22 cellular contexts compared by ENCODE assay signal in the genomic region with DNA sequence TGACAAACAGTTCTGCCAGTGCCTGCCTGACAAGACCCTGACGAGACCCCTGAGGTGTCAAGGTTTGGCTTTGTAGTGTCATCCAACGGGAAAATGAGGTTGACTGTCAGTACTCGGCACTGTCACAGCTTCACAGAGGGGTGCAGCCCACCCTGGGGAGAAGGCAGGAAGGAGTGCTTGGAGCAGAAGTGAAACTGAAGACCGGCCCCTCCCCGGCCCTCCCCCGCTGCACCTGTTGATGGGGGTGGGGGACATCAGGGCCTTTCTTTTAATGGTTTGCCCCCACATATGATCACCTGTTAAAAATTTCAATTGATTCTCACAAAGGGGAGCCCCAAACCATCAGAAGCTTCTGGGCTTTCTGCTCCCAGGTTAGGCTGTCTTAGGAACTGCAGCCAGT. TPM values are rescaled to one million over a fixed set of nuclear protein-coding genes. Genes with fewer than 3 reads are reported as not detected.
A peak's percentile ranks its signal among the peaks of the same experiment; 100 is the strongest.
DNase-seq lines count a peak whose midpoint lies in the region; ATAC-seq and TF ChIP-seq lines count a peak whose summit lies in the region.
"Had no signal": no experiment of that assay in that cellular context is flagged by ENCODE, and none has a peak within 500 bp of the region (broad histone marks: within the 10 kb centered on the region; RNA-seq: fewer than 3 reads in every experiment).

No MANE protein-coding gene starts in this region.

- peaks cover 93% of the 10 kb centered on the region for H3K4me1 Mint-ChIP-seq in chondrocyte (ENCODE audit: low read depth)

- no peaks in the 10 kb centered on the region for H3K9me3 ChIP-seq in DND-41 (ENCODE audit: insufficient read depth, low read length, severe bottlenecking)
- H3K9me3 ChIP-seq in PC-9 (ENCODE audit: insufficient read depth, low read depth), result no peaks in the 10 kb centered on the region
- no peaks in the 10 kb centered on the region for H3K9me3 ChIP-seq in tibial artery
- H3K9me3 ChIP-seq: adrenal gland, colonic mucosa, upper lobe of left lung had no signal

- H4K20me1 ChIP-seq in DND-41 (ENCODE audit: insufficient read depth, low read length) (peaks cover 4% of the 10 kb centered on the region), PC-9 (ENCODE audit: insufficient read depth) (peaks cover 61% of the 10 kb centered on the region)

- intact Hi-C loops in PC-9 (cut with micrococcal nuclease; ENCODE audit: unreplicated experiment), result no loop called here
- intact Hi-C loops in tibial artery (cut with DNase I; ENCODE audit: low total_unique reads), result no loop called here

- POLR2A ChIA-PET in PC-9 (lab: Charles Lee; ENCODE audit: unreplicated experiment), result no interaction called here

- H3K36me3 ChIP-seq in DND-41 (ENCODE audit: insufficient read depth, low read length) (no peaks in the 10 kb centered on the region), PC-9 (ENCODE audit: low read depth) (peaks cover 72% of the 10 kb centered on the region), tibial artery (no peaks in the 10 kb centered on the region)
- H3K36me3 ChIP-seq: adrenal gland, colonic mucosa, upper lobe of left lung had no signal

- no peaks in the 10 kb centered on the region for H3K9me2 ChIP-seq in PC-9 (ENCODE audit: insufficient read depth)

- TF ChIP-seq CTCF in DND-41 (IDR thresholded peaks at IDR 0.05; ENCODE audit: borderline replicate concordance, extremely low read depth, low read length, poor library complexity, severe bottlenecking) (no peak), PC-9 (conservative IDR thresholded peaks at IDR 0.05) (no peak), chondrocyte (IDR thresholded peaks at IDR 0.05) (no peak), tibial artery (IDR thresholded peaks at IDR 0.05) (no peak)

- H3F3A ChIP-seq in PC-9 (ENCODE audit: insufficient read depth, low read depth), result peaks cover 76% of the 10 kb centered on the region

- peaks cover 50% of the 10 kb centered on the region for H3K27me3 ChIP-seq in DND-41 (ENCODE audit: insufficient read depth, low read length, poor library complexity)
- H3K27me3 ChIP-seq in PC-9 (ENCODE audit: insufficient read depth, low read depth), result no peaks in the 10 kb centered on the region
- H3K27me3 ChIP-seq in tibial artery, result no peaks in the 10 kb centered on the region
- H3K27me3 ChIP-seq: adrenal gland, colonic mucosa, upper lobe of left lung had no signal

- no peak overlapping the region for H3K4me2 ChIP-seq in DND-41 (ENCODE audit: insufficient read depth, low read length)
- peak overlapping the region; percentile 85 for H3K4me2 ChIP-seq in PC-9

- H3K4me1 ChIP-seq in DND-41 (ENCODE audit: insufficient read depth, low read length), result no peaks in the 10 kb centered on the region
- peaks cover 87% of the 10 kb centered on the region for H3K4me1 ChIP-seq in PC-9 (replicated peaks; ENCODE audit: insufficient read depth)
- peaks cover 0 to 99% (median 71%) of the 10 kb centered on the region in 4 donors for H3K4me1 ChIP-seq in tibial artery

- H3K9ac ChIP-seq in DND-41 (ENCODE audit: low read depth, low read length), result no peak overlapping the region

- DNase-seq in DND-41 (peak; percentile 24), PC-9 (no peak), chondrocyte (ENCODE audit: low spot score) (no peak), tibial artery (no peak), C1 segment of cervical spinal cord (lab: John Stamatoyannopoulos, UW) (no peak), SIG-M5 (lab: John Stamatoyannopoulos, UW) (no peak), DMS153 (lab: John Stamatoyannopoulos, UW) (no peak)
- DNase-seq: activated CD4-positive, alpha-beta T cell treated with anti-CD3 and anti-CD28 coated beads for 1 hour; activated T-cell treated with anti-CD3 and anti-CD28 coated beads, Interleukin-2, amount 50 U/mL, for 1 hour; adrenal gland; colonic mucosa; DMS79 treated with DMSO at 0.1 percent for 48 hours; glutamatergic neuron; GOT3; NCI-H1417 treated with DMSO at 0.1 percent for 48 hours; NCI-H510A treated with DMSO at 0.1 percent for 48 hours; occipital lobe; stimulated activated CD4-positive, alpha-beta T cell treated with anti-CD3 and anti-CD28 coated beads, Interleukin-4, amount 100 ng/mL, for 24 hours; stimulated activated naive CD8-positive, alpha-beta T cell treated with anti-CD3 and anti-CD28 coated beads, Interleukin-15, amount 100 ng/mL, for 72 hours; T1000 had no signal

- no peaks in the 10 kb centered on the region for H3K9me3 Mint-ChIP-seq in chondrocyte (ENCODE audit: low read depth)
- H3K9me3 Mint-ChIP-seq: stimulated activated naive CD8-positive, alpha-beta T cell treated with anti-CD3 and anti-CD28 coated beads, Interleukin-15, amount 100 ng/mL, for 72 hours had no signal

- no peaks in the 10 kb centered on the region for H3K27me3 Mint-ChIP-seq in chondrocyte (ENCODE audit: low read depth)

- H3K79me2 ChIP-seq in DND-41 (ENCODE audit: insufficient read depth, low read length), result no peaks in the 10 kb centered on the region
- peaks cover 91% of the 10 kb centered on the region for H3K79me2 ChIP-seq in PC-9 (ENCODE audit: low read depth)

- H3K27ac Mint-ChIP-seq in chondrocyte (ENCODE audit: unreplicated experiment), result peak overlapping the region; percentile 3

- CTCF ChIA-PET in PC-9 (lab: Charles Lee), result no interaction called here

- H3K36me3 Mint-ChIP-seq in chondrocyte (ENCODE audit: low read depth), result peaks cover 4% of the 10 kb centered on the region

- no TSS peak for BruUV-seq in PC-9 (replicated peaks; lab: Mats Ljungman, UMichigan)

- H2AFZ ChIP-seq in DND-41 (ENCODE audit: low read depth, low read length), result no peak overlapping the region
- no peak overlapping the region for H2AFZ ChIP-seq in PC-9

- H3K27ac ChIP-seq in DND-41 (ENCODE audit: low read length), result no peak overlapping the region
- H3K27ac ChIP-seq in PC-9, result peak overlapping the region; percentile 92
- H3K27ac ChIP-seq in tibial artery, result peak overlapping the region; percentile 9 to 96
- H3K27ac ChIP-seq: adrenal gland, colonic mucosa, upper lobe of left lung had no signal

- H3K4me3 Mint-ChIP-seq in chondrocyte (ENCODE audit: unreplicated experiment), result no peak overlapping the region
- H3K4me3 Mint-ChIP-seq: stimulated activated naive CD8-positive, alpha-beta T cell treated with anti-CD3 and anti-CD28 coated beads, Interleukin-15, amount 100 ng/mL, for 72 hours had no signal

- H3K4me3 ChIP-seq in DND-41 (ENCODE audit: low read depth in 1 of 2, low read length in 2 of 2) (no peak overlapping the region), PC-9 (no peak overlapping the region), tibial artery (no peak overlapping the region)
- H3K4me3 ChIP-seq: adrenal gland, colonic mucosa, upper lobe of left lung had no signal

- no peak for ATAC-seq in DND-41 (ENCODE audit: insufficient read depth, low read depth)
- ATAC-seq: HepG2; stimulated activated naive CD8-positive, alpha-beta T cell treated with anti-CD3 and anti-CD28 coated beads, Interleukin-15, amount 100 ng/mL, for 72 hours had no signal

RNA-seq across cellular contexts. Expression of gene PMEPA1, which starts 6.8 kb away (rescaled TPM):
- total RNA-seq in PC-9 (2021) (163 and 177 TPM in 2 replicates), chondrocyte (151 to 298 TPM (median 163 TPM) in 3 replicates)
- total RNA-seq: HepG2 had no signal
